Comparison of ENCODE assay signal across 18 cellular contexts in the genomic region with DNA sequence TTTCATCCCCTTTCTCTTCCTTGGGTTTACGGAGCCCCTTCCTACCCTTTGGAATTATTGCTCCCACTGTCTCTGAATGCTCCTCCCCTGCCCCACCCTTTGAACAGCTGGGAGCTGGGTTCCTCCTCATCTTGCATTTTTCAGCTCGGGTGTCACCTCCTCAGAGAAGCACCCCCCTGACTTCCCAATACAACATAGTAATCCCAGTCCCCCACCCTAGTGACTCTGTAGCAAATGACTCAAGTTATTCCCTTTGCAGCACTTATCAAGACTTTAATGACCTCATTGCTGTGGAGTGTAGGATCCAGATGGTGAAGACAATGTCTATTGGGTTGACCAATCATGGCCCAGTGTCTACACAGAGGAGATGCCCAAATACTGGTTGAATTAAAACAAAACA. TPM values are rescaled to one million over a fixed set of nuclear protein-coding genes. Genes with fewer than 3 reads are reported as not detected.
DNase-seq lines count a peak whose midpoint lies in the region; ATAC-seq and TF ChIP-seq lines count a peak whose summit lies in the region.
"Had no signal": no experiment of that assay in that cellular context is flagged by ENCODE, and none has a peak within 500 bp of the region (broad histone marks: within the 10 kb centered on the region; RNA-seq: fewer than 3 reads in every experiment).

No MANE protein-coding gene starts in this region.

- H3K4me3 ChIP-seq in fibroblast of mammary gland (ENCODE audit: control insufficient read depth, low read depth, low read length) (no peak overlapping the region), mucosa of descending colon (no peak overlapping the region)
- H3K4me3 ChIP-seq: ascending aorta, K562 had no signal

- DNase-seq in stimulated activated naive CD8-positive, alpha-beta T cell treated with anti-CD3 and anti-CD28 coated beads, Interleukin-15, Interleukin-2, amounts not matched to agents 100 U/mL and 50 U/mL, for 24 hours, result no peak
- no peak for DNase-seq in stimulated activated naive CD8-positive, alpha-beta T cell treated with anti-CD3 and anti-CD28 coated beads, Interleukin-15, amount 100 ng/mL, for 72 hours
- peak; percentile 7 for DNase-seq in NCI-H345 (lab: John Stamatoyannopoulos, UW)
- peak; percentile 81 for DNase-seq in fibroblast of mammary gland (ENCODE audit: low read depth)
- DNase-seq in NCI-H2196 (lab: John Stamatoyannopoulos, UW; ENCODE audit: unreplicated experiment), result no peak
- no peak for DNase-seq in mucosa of descending colon
- no peak for DNase-seq in mesothelial cell of epicardium (ENCODE audit: low spot score in 2 of 2, unreplicated experiment in 2 of 2)
- DNase-seq: activated CD4-positive, alpha-beta T cell treated with anti-CD3 and anti-CD28 coated beads for 1 hour; GF-D8; NCI-H1105 treated with DMSO at 0.1 percent for 48 hours; SIG-M5; T-helper 2 cell had no signal

- peaks cover 49% of the 10 kb centered on the region for H3K27me3 Mint-ChIP-seq in stimulated activated naive CD8-positive, alpha-beta T cell treated with anti-CD3 and anti-CD28 coated beads, Interleukin-15, amount 100 ng/mL, for 72 hours
- H3K27me3 Mint-ChIP-seq in mesothelial cell of epicardium (ENCODE audit: low read depth), result peaks cover 52% of the 10 kb centered on the region

- no peaks in the 10 kb centered on the region for H3K4me1 Mint-ChIP-seq in stimulated activated naive CD8-positive, alpha-beta T cell treated with anti-CD3 and anti-CD28 coated beads, Interleukin-15, amount 100 ng/mL, for 72 hours
- peaks cover 30% of the 10 kb centered on the region for H3K4me1 Mint-ChIP-seq in mesothelial cell of epicardium

- no peaks in the 10 kb centered on the region for H3K4me1 ChIP-seq in mucosa of descending colon (ENCODE audit: low read depth)
- H3K4me1 ChIP-seq: ascending aorta had no signal

- peaks cover 2% of the 10 kb centered on the region for H3K36me3 Mint-ChIP-seq in mesothelial cell of epicardium

- H3K27ac Mint-ChIP-seq in stimulated activated naive CD8-positive, alpha-beta T cell treated with anti-CD3 and anti-CD28 coated beads, Interleukin-15, amount 100 ng/mL, for 72 hours, result no peak overlapping the region
- H3K27ac Mint-ChIP-seq in mesothelial cell of epicardium, result no peak overlapping the region

- ATAC-seq in stimulated activated naive CD8-positive, alpha-beta T cell treated with anti-CD3 and anti-CD28 coated beads, Interleukin-15, Interleukin-2, amounts not matched to agents 100 U/mL and 50 U/mL, for 24 hours, result peak; percentile 19
- no peak for ATAC-seq in stimulated activated naive CD8-positive, alpha-beta T cell treated with anti-CD3 and anti-CD28 coated beads, Interleukin-15, amount 100 ng/mL, for 72 hours
- no peak for ATAC-seq in GM18870 (IDR thresholded peaks at IDR 0.05; ENCODE audit: unreplicated experiment)
- ATAC-seq in mucosa of descending colon, result no peak
- ATAC-seq: HCT116, K562 had no signal

- TF ChIP-seq CTCF in fibroblast of mammary gland (conservative IDR thresholded peaks at IDR 0.05; ENCODE audit: control insufficient read depth, insufficient read depth, low read depth, low read length) (no peak), mucosa of descending colon (IDR thresholded peaks at IDR 0.05) (no peak), mesothelial cell of epicardium (IDR thresholded peaks at IDR 0.05; ENCODE audit: unreplicated experiment) (no peak)

- no peaks in the 10 kb centered on the region for H3K36me3 ChIP-seq in mucosa of descending colon (ENCODE audit: low read depth)
- H3K36me3 ChIP-seq: ascending aorta had no signal

- intact Hi-C loops in mucosa of descending colon (cut with DNase I, micrococcal nuclease), result no loop called here

- no peak overlapping the region for H3K4me3 Mint-ChIP-seq in stimulated activated naive CD8-positive, alpha-beta T cell treated with anti-CD3 and anti-CD28 coated beads, Interleukin-15, amount 100 ng/mL, for 72 hours
- H3K4me3 Mint-ChIP-seq in mesothelial cell of epicardium, result no peak overlapping the region

- H3K9me3 Mint-ChIP-seq in stimulated activated naive CD8-positive, alpha-beta T cell treated with anti-CD3 and anti-CD28 coated beads, Interleukin-15, amount 100 ng/mL, for 72 hours, result peaks cover 7 to 10% of the 10 kb centered on the region in 2 donors
- peaks cover 25% of the 10 kb centered on the region for H3K9me3 Mint-ChIP-seq in mesothelial cell of epicardium

- H3K9me3 ChIP-seq in mucosa of descending colon, result no peaks in the 10 kb centered on the region
- H3K9me3 ChIP-seq: ascending aorta had no signal

RNA-seq across cellular contexts. Expression of a gene that starts 8.9 kb away (rescaled TPM):
- total RNA-seq in mucosa of descending colon, result 1 to 10 TPM in 1 of 3 donors, under 1 TPM in 2; 0.16 to 2.1 (median 0.80) TPM
- 0.20 to 0.29 TPM (median 0.25 TPM) in 3 replicates for total RNA-seq in mesothelial cell of epicardium
- total RNA-seq: ascending aorta, endothelial cell of umbilical vein, K562, subcutaneous adipose tissue had no signal

Comparison
In these comparisons a context has a peak if more than half of its experiments do, and no peak if none do; other contexts are left out.
1. DNase-seq: peak in NCI-H345 (single experiment) and fibroblast of mammary gland (single experiment); none in stimulated activated naive CD8-positive, alpha-beta T cell treated with anti-CD3 and anti-CD28 coated beads, Interleukin-15, Interleukin-2, amounts not matched to agents 100 U/mL and 50 U/mL, for 24 hours (single experiment), stimulated activated naive CD8-positive, alpha-beta T cell treated with anti-CD3 and anti-CD28 coated beads, Interleukin-15, amount 100 ng/mL, for 72 hours (0 of 2), NCI-H2196 (single experiment), mucosa of descending colon (0 of 3) and mesothelial cell of epicardium (0 of 2).